Comparison of ENCODE assay signal across 37 cellular contexts in the genomic region with DNA sequence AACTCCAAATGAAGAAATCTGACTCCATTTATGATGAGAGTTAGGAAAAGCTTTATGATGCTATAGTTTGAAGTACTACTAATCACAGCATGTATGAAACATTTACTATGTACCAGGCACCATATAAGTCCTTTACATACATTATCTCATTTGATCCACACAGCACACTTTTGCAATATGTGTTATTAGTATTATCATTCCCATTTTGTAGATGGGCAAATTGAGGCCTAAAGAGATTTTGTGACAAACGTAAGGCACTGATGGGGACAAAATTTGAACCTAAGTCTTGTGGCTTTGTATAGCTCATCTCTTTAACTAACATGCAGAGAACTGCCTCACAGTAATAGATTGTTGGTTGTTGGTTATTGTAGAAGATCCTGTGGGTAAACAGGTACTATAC.
"Had no signal": no experiment of that assay in that cellular context is flagged by ENCODE, and none has a peak within 500 bp of the region (broad histone marks: within the 10 kb centered on the region; RNA-seq: fewer than 3 reads in every experiment).

No MANE protein-coding gene starts in this region.

- ATAC-seq: activated CD8-positive, alpha-beta T cell treated with anti-CD3 and anti-CD28 coated beads for 36 hours; activated naive CD4-positive, alpha-beta T cell treated with anti-CD3 and anti-CD28 coated beads, Interleukin-2, amount 50 U/mL, for 72 hours; activated T-cell treated with anti-CD3 and anti-CD28 coated beads, Interleukin-2, amount 50 U/mL, for 4 hours; activated T-cell treated with anti-CD3 and anti-CD28 coated beads, Interleukin-2, amount 50 U/mL, for 72 hours; activated T-helper 17 cell treated with anti-CD3 and anti-CD28 coated beads, Interleukin-2, amount 50 U/mL, for 72 hours had no signal

- H3K4me1 ChIP-seq: adrenal gland had no signal

- H3K9me3 Mint-ChIP-seq: activated B cell treated with CpG ODN at 0.5 μM for 24 hours; activated CD4-positive, alpha-beta memory T cell treated with anti-CD3 and anti-CD28 coated beads for 36 hours; activated CD8-positive, alpha-beta T cell treated with anti-CD3 and anti-CD28 coated beads for 36 hours; activated naive CD4-positive, alpha-beta T cell treated with anti-CD3 and anti-CD28 coated beads for 36 hours; activated T-cell treated with anti-CD3 and anti-CD28 coated beads, Interleukin-2, amount 50 U/mL, for 4 hours; activated T-cell treated with anti-CD3 and anti-CD28 coated beads, Interleukin-2, amount 50 U/mL, for 72 hours; activated T-helper 1 cell treated with anti-CD3 and anti-CD28 coated beads, Interleukin-12 subunit alpha, Interleukin-12 subunit beta, Interleukin-2, Interleukin-4 antibody, amounts not matched to agents 30 ng/mL and 10 ng/mL and 1 ng/mL, durations not matched to agents 14 hours and 24 hours and 36 hours; activated T-helper 17 cell treated with anti-CD3 and anti-CD28 coated beads, Interleukin-2, amount 50 U/mL, for 72 hours; central memory CD8-positive, alpha-beta T cell; T-helper 1 cell treated with Interleukin-12 subunit alpha and Interleukin-12 subunit beta and Interleukin-4 antibody, amounts not matched to agents 30 μg/mL and 1 μg/mL, for 36 hours; T-helper 2 cell treated with Interferon-gamma antibody and Interleukin-4, amounts not matched to agents 5 μg/mL and 100 μg/mL, for 36 hours had no signal

- H3K36me3 Mint-ChIP-seq: activated CD4-positive, alpha-beta memory T cell treated with anti-CD3 and anti-CD28 coated beads for 36 hours; brain had no signal

- H3K27ac ChIP-seq: adrenal gland, cardiac muscle cell, VCaP had no signal

- H3K4me3 Mint-ChIP-seq: activated B cell treated with CpG ODN at 0.5 μM for 24 hours; activated CD4-positive, alpha-beta memory T cell treated with anti-CD3 and anti-CD28 coated beads for 36 hours; activated CD4-positive, alpha-beta T cell treated with anti-CD3 and anti-CD28 coated beads, Interleukin-2, amount 10 ng/mL, durations not matched to agents 24 days and 14 days; activated CD8-positive, alpha-beta T cell treated with anti-CD3 and anti-CD28 coated beads for 36 hours; activated naive CD4-positive, alpha-beta T cell treated with anti-CD3 and anti-CD28 coated beads for 36 hours; activated naive CD8-positive, alpha-beta T cell treated with anti-CD3 and anti-CD28 coated beads for 36 hours; activated T-cell treated with anti-CD3 and anti-CD28 coated beads, Interleukin-2, amount 50 U/mL, for 4 hours; activated T-cell treated with anti-CD3 and anti-CD28 coated beads, Interleukin-2, amount 50 U/mL, for 72 hours; activated T-helper 1 cell treated with anti-CD3 and anti-CD28 coated beads, Interleukin-12 subunit alpha, Interleukin-12 subunit beta, Interleukin-2, Interleukin-4 antibody, amounts not matched to agents 30 ng/mL and 10 ng/mL and 1 ng/mL, durations not matched to agents 14 hours and 24 hours and 36 hours; activated T-helper 17 cell treated with anti-CD3 and anti-CD28 coated beads, Interleukin-2, amount 50 U/mL, for 72 hours; brain; central memory CD8-positive, alpha-beta T cell; T-helper 1 cell treated with Interleukin-12 subunit alpha and Interleukin-12 subunit beta and Interleukin-4 antibody, amounts not matched to agents 30 μg/mL and 1 μg/mL, for 36 hours; T-helper 2 cell treated with Interferon-gamma antibody and Interleukin-4, amounts not matched to agents 5 μg/mL and 100 μg/mL, for 36 hours had no signal

- H3K9me3 ChIP-seq: adrenal gland had no signal

- H3K36me3 ChIP-seq: adrenal gland, cardiac muscle cell had no signal

- FAIRE-seq: bronchial epithelial cell, TTC549 had no signal

- H3K27me3 ChIP-seq: adrenal gland, cardiac muscle cell had no signal

- H3K4me3 ChIP-seq: adrenal gland, cardiac muscle cell had no signal

- H3K4me1 Mint-ChIP-seq: activated B cell treated with CpG ODN at 0.5 μM for 24 hours; activated T-helper 17 cell treated with anti-CD3 and anti-CD28 coated beads, Interleukin-2, amount 50 U/mL, for 72 hours; brain; central memory CD8-positive, alpha-beta T cell had no signal

- H3K27ac Mint-ChIP-seq: activated B cell treated with CpG ODN at 0.5 μM for 24 hours; activated CD4-positive, alpha-beta memory T cell treated with anti-CD3 and anti-CD28 coated beads for 36 hours; activated CD4-positive, alpha-beta T cell treated with anti-CD3 and anti-CD28 coated beads, Interleukin-2, amount 10 ng/mL, durations not matched to agents 24 days and 14 days; activated CD8-positive, alpha-beta T cell treated with anti-CD3 and anti-CD28 coated beads for 36 hours; activated naive CD4-positive, alpha-beta T cell treated with anti-CD3 and anti-CD28 coated beads for 36 hours; activated naive CD4-positive, alpha-beta T cell treated with anti-CD3 and anti-CD28 coated beads, Interleukin-2, amount 50 U/mL, for 72 hours; activated naive CD8-positive, alpha-beta T cell treated with anti-CD3 and anti-CD28 coated beads for 36 hours; activated T-cell treated with anti-CD3 and anti-CD28 coated beads, Interleukin-2, amount 50 U/mL, for 72 hours; activated T-helper 1 cell treated with anti-CD3 and anti-CD28 coated beads, Interleukin-12 subunit alpha, Interleukin-12 subunit beta, Interleukin-2, Interleukin-4 antibody, amounts not matched to agents 30 ng/mL and 10 ng/mL and 1 ng/mL, durations not matched to agents 14 hours and 24 hours and 36 hours; activated T-helper 17 cell treated with anti-CD3 and anti-CD28 coated beads, Interleukin-2, amount 50 U/mL, for 72 hours; brain; T-helper 1 cell treated with Interleukin-12 subunit alpha and Interleukin-12 subunit beta and Interleukin-4 antibody, amounts not matched to agents 30 μg/mL and 1 μg/mL, for 36 hours; T-helper 2 cell treated with Interferon-gamma antibody and Interleukin-4, amounts not matched to agents 5 μg/mL and 100 μg/mL, for 36 hours had no signal

- DNase-seq: activated B cell treated with CpG ODN at 0.5 μM for 24 hours; activated CD4-positive, alpha-beta memory T cell treated with anti-CD3 and anti-CD28 coated beads for 36 hours; activated CD4-positive, alpha-beta T cell treated with anti-CD3 and anti-CD28 coated beads for 4 hours; activated CD4-positive, alpha-beta T cell treated with anti-CD3 and anti-CD28 coated beads, Interleukin-2, amount 10 ng/mL, durations not matched to agents 24 days and 14 days; activated CD4-positive, alpha-beta T cell treated with anti-CD3 and anti-CD28 coated beads, Interleukin-2, amount 50 U/mL, for 1 hour; activated CD4-positive, alpha-beta T cell treated with anti-CD3 and anti-CD28 coated beads, Interleukin-2, amount 50 U/mL, for 4 hours; activated CD4-positive, CD25-positive, alpha-beta regulatory T cell treated with anti-CD3 and anti-CD28 coated beads, Interleukin-2, amount 50 U/mL, for 72 hours; activated CD8-positive, alpha-beta memory T cell treated with anti-CD3 and anti-CD28 coated beads, Interleukin-2, amount 50 U/mL, for 4 hours; activated CD8-positive, alpha-beta T cell treated with anti-CD3 and anti-CD28 coated beads for 36 hours; activated effector memory CD4-positive, alpha-beta T cell treated with anti-CD3 and anti-CD28 coated beads, Interleukin-2, amount 50 U/mL, for 16 hours; activated gamma-delta T cell treated with Interleukin-2 at 50 U/mL for 16 hours; activated naive CD4-positive, alpha-beta T cell; activated naive CD4-positive, alpha-beta T cell treated with anti-CD3 and anti-CD28 coated beads for 36 hours; activated naive CD4-positive, alpha-beta T cell treated with anti-CD3 and anti-CD28 coated beads, Interleukin-2, amount 50 U/mL, for 16 hours; activated naive CD8-positive, alpha-beta T cell treated with anti-CD3 and anti-CD28 coated beads for 36 hours; activated T-cell treated with anti-CD3 and anti-CD28 coated beads for 4 hours; activated T-cell treated with anti-CD3 and anti-CD28 coated beads, Interleukin-2, amount 50 U/mL, for 1 hour; activated T-cell treated with anti-CD3 and anti-CD28 coated beads, Interleukin-2, amount 50 U/mL, for 4 hours; activated T-cell treated with anti-CD3 and anti-CD28 coated beads, Interleukin-2, amount 50 U/mL, for 72 hours; adrenal gland; amniotic stem cell; aorta; caudate nucleus; T-helper 1 cell; T-helper 2 cell; T-helper 9 cell had no signal
